ENCODE assay signal across 1 cellular context in genomic region chr6:125153541-125154183, GRCh38.
TF ChIP-seq lines count a peak whose summit lies in the region.

TPD52L1 (plus strand) TSS chr6:125153773; CDS start chr6:125153952, 179 bp downstream.

TF ChIP-seq in HepG2, 621 proteins besides CTCF, POLR2A, EP300 and RAD21 (continued from another document and continues in another):
- peak; percentile 40 for TF ChIP-seq ZNF407 (CRISPR knock-in tag; IDR thresholded peaks at IDR 0.05; ENCODE audit: not compliant biosample characterization)
- 0 out of 2 replicates have a peak, but pooled peaks have one; percentile 41 for TF ChIP-seq ZNF232 (CRISPR knock-in tag; IDR thresholded peaks at IDR 0.05; ENCODE audit: borderline replicate concordance)
- TF ChIP-seq POLR2AphosphoS2 (IDR thresholded peaks at IDR 0.05; ENCODE audit: low read depth, low read length), result no peak
- no peak for TF ChIP-seq KAT2B (IDR thresholded peaks at IDR 0.05; ENCODE audit: borderline replicate concordance, low read depth, low read length)
- 0 out of 2 replicates have a peak, but pooled peaks have one; percentile 25 for TF ChIP-seq SALL2 (CRISPR knock-in tag; IDR thresholded peaks at IDR 0.05)
- 0 out of 4 replicates have a peak, but pooled peaks of 1 of the 2 experiments have one; percentile 28 for TF ChIP-seq ATF4 (CRISPR knock-in tag; IDR thresholded peaks at IDR 0.05)
- TF ChIP-seq ZMYM4 (CRISPR knock-in tag; IDR thresholded peaks at IDR 0.05), result peak; percentile 88
- 0 out of 2 replicates have a peak, but pooled peaks have one; percentile 47 for TF ChIP-seq IKZF5 (CRISPR knock-in tag; IDR thresholded peaks at IDR 0.05)
- TF ChIP-seq ZNF781 (CRISPR knock-in tag; IDR thresholded peaks at IDR 0.05; ENCODE audit: borderline replicate concordance, not compliant biosample characterization), result peak; percentile 28
- TF ChIP-seq ZNF597 (CRISPR knock-in tag; IDR thresholded peaks at IDR 0.05), result no peak
- no peak for TF ChIP-seq ZSCAN22 (CRISPR knock-in tag; IDR thresholded peaks at IDR 0.05)
- peak; percentile 50 for TF ChIP-seq ARID5B (CRISPR knock-in tag; IDR thresholded peaks at IDR 0.05)
- TF ChIP-seq GLMP (CRISPR knock-in tag; IDR thresholded peaks at IDR 0.05; ENCODE audit: borderline replicate concordance), result no peak
- 0 out of 2 replicates have a peak, but pooled peaks have one; percentile 50 for TF ChIP-seq ZNF609 (CRISPR knock-in tag; IDR thresholded peaks at IDR 0.05; ENCODE audit: borderline replicate concordance)
- TF ChIP-seq ZNF792 (CRISPR knock-in tag; IDR thresholded peaks at IDR 0.05), result 0 out of 2 replicates have a peak, but pooled peaks have one; percentile 51
- TF ChIP-seq ETV5 (CRISPR knock-in tag; IDR thresholded peaks at IDR 0.05; ENCODE audit: borderline replicate concordance), result peak; percentile 30; the same call in 1 of the 2 replicates
- peak; percentile 42; the same call in 1 of the 2 replicates for TF ChIP-seq HIVEP1 (CRISPR knock-in tag; IDR thresholded peaks at IDR 0.05)
- no peak for TF ChIP-seq SSRP1 (CRISPR knock-in tag; IDR thresholded peaks at IDR 0.05)
- peak; percentile 30 for TF ChIP-seq FOSL2 (CRISPR knock-in tag; IDR thresholded peaks at IDR 0.05)
- TF ChIP-seq GMEB1 (CRISPR knock-in tag; IDR thresholded peaks at IDR 0.05; ENCODE audit: borderline replicate concordance), result peak; percentile 43; the same call in 1 of the 2 replicates
- 0 out of 2 replicates have a peak, but pooled peaks have one; percentile 19 for TF ChIP-seq KDM1A (CRISPR knock-in tag; IDR thresholded peaks at IDR 0.05)
- 0 out of 2 replicates have a peak, but pooled peaks have one; percentile 53 for TF ChIP-seq ARID2 (CRISPR knock-in tag; IDR thresholded peaks at IDR 0.05; ENCODE audit: borderline replicate concordance)
- TF ChIP-seq HES4 (CRISPR knock-in tag; IDR thresholded peaks at IDR 0.05; ENCODE audit: borderline replicate concordance), result 0 out of 2 replicates have a peak, but pooled peaks have one; percentile 18
